17 cellular contexts compared by ENCODE assay signal in genomic region chr15:34682673-34683072, GRCh38.
DNase-seq lines count a peak whose midpoint lies in the region; ATAC-seq and TF ChIP-seq lines count a peak whose summit lies in the region.
"Had no signal": no experiment of that assay in that cellular context is flagged by ENCODE, and none has a peak within 500 bp of the region (broad histone marks: within the 10 kb centered on the region; RNA-seq: fewer than 3 reads in every experiment).

No MANE protein-coding gene starts in this region.

- H3K27me3 ChIP-seq in mammary epithelial cell (ENCODE audit: insufficient read depth, low read length) (no peaks in the 10 kb centered on the region), thyroid gland (no peaks in the 10 kb centered on the region)

- in situ Hi-C loops in mammary epithelial cell (cut with MboI; ENCODE audit: low sequenced_read_pairs in 2 of 2): no loop called here

- H3K4me1 ChIP-seq in mammary epithelial cell (ENCODE audit: insufficient read depth, low read length): peaks cover 20% of the 10 kb centered on the region
- H3K4me1 ChIP-seq in thyroid gland: no peaks in the 10 kb centered on the region
- H3K4me1 ChIP-seq: heart right ventricle had no signal

- ATAC-seq in HG02678 (IDR thresholded peaks at IDR 0.05; ENCODE audit: unreplicated experiment): no peak
- ATAC-seq: heart right ventricle had no signal

- WGBS in mammary epithelial cell (ENCODE audit: low coverage, missing lambda C conversion rate): 0% methylated on average over 5 of the region's 5 CpGs
- 75 to 82% methylated on average over 5 of the region's 5 CpGs for WGBS in thyroid gland, 2 donors

- H2AFZ ChIP-seq in mammary epithelial cell (ENCODE audit: low read depth, low read length): peak overlapping the region; percentile 41

- no peak overlapping the region for H3K9ac ChIP-seq in mammary epithelial cell (ENCODE audit: insufficient read depth, low read length)

- H3K36me3 ChIP-seq in mammary epithelial cell (ENCODE audit: insufficient read depth, low read length) (no peaks in the 10 kb centered on the region), thyroid gland (no peaks in the 10 kb centered on the region)
- H3K36me3 ChIP-seq: heart right ventricle had no signal

- no TSS peak for BruUV-seq in mammary epithelial cell (replicated peaks; lab: Mats Ljungman, UMichigan)

- H3K9me3 ChIP-seq in mammary epithelial cell (replicated peaks; ENCODE audit: insufficient read depth, low read length) (no peaks in the 10 kb centered on the region), thyroid gland (no peaks in the 10 kb centered on the region)

- H4K20me1 ChIP-seq in mammary epithelial cell (ENCODE audit: insufficient read depth, low read length): no peaks in the 10 kb centered on the region

- intact Hi-C loops in mammary epithelial cell (cut with micrococcal nuclease): no loop called here
- intact Hi-C loops in thyroid gland (cut with DNase I): no loop called here

- H3K4me2 ChIP-seq in mammary epithelial cell (ENCODE audit: insufficient read depth, low read depth, low read length): peak overlapping the region; percentile 43

- no peak for TF ChIP-seq CTCF in mammary epithelial cell (conservative IDR thresholded peaks at IDR 0.05 in 1 of 2, IDR thresholded peaks at IDR 0.05 in 1 of 2; ENCODE audit: extremely low read depth in 1 of 2, insufficient read depth in 1 of 2, low read depth in 1 of 2, low read length in 2 of 2)
- TF ChIP-seq CTCF in thyroid gland (IDR thresholded peaks at IDR 0.05): no peak

- DNase-seq in AG08396 (ENCODE audit: low spot score) (peak; percentile 8), LoVo (ENCODE audit: low spot score) (peak; percentile 53), mammary epithelial cell (peak; percentile 92), iris pigment epithelial cell (ENCODE audit: low read depth) (peak; percentile 90), D341Med (ENCODE audit: low spot score) (no peak), thyroid gland (no peak), superior temporal gyrus (ENCODE audit: extremely low spot score) (no peak)
- DNase-seq: activated B cell treated with CpG ODN at 0.5 μM for 24 hours; Calu3; heart right ventricle; kidney glomerular epithelial cell; midbrain; NCI-H2081 treated with DMSO at 0.1 percent for 48 hours; retina; RPMI8226; stimulated activated CD4-positive, alpha-beta T cell treated with anti-CD3 and anti-CD28 coated beads, Interleukin-1b, Interleukin-23, amount 100 ng/mL, for 48 hours had no signal

- TF ChIP-seq POLR2A in thyroid gland (IDR thresholded peaks at IDR 0.05): no peak

- peak overlapping the region in 1 of 3 experiments; percentile 2 for H3K4me3 ChIP-seq in mammary epithelial cell (replicated peaks in 1 of 3; ENCODE audit: insufficient read depth in 1 of 3, low read depth in 2 of 3, low read length in 3 of 3)
- no peak overlapping the region for H3K4me3 ChIP-seq in thyroid gland (replicated peaks in 1 of 3)
- H3K4me3 ChIP-seq: heart right ventricle had no signal

- CTCF ChIA-PET in mammary epithelial cell (lab: Charles Lee; ENCODE audit: low non-redundant PET): interaction anchor here (0.6 kb wide), 1 partner anchor 23 kb away, joined by 8 read pairs; no protein-coding TSS in a partner anchor

- H3K79me2 ChIP-seq in mammary epithelial cell (ENCODE audit: insufficient read depth, low read length): no peaks in the 10 kb centered on the region

- H3K27ac ChIP-seq in mammary epithelial cell (ENCODE audit: insufficient read depth, low read depth, low read length): peak overlapping the region; percentile 40
- no peak overlapping the region for H3K27ac ChIP-seq in thyroid gland
- H3K27ac ChIP-seq: heart right ventricle had no signal

- dilution Hi-C loops in mammary epithelial cell (cut with HindIII; ENCODE audit: low sequenced_read_pairs): no loop called here

Comparison
In these comparisons a context has a peak if more than half of its experiments do, and no peak if none do; other contexts are left out.
1. DNase-seq: peak in AG08396 (single experiment), LoVo (single experiment), mammary epithelial cell (single experiment) and iris pigment epithelial cell (single experiment); none in D341Med (single experiment), thyroid gland (0 of 2) and superior temporal gyrus (single experiment).